23 cellular contexts compared by ENCODE assay signal in genomic region chr1:109140384-109140783, GRCh38.
"Had no signal": no experiment of that assay in that cellular context is flagged by ENCODE, and none has a peak within 500 bp of the region (broad histone marks: within the 10 kb centered on the region; RNA-seq: fewer than 3 reads in every experiment).

No MANE protein-coding gene starts in this region.

- H3K27me3 Mint-ChIP-seq: progenitor cell of endocrine pancreas; stimulated activated naive CD8-positive, alpha-beta T cell treated with anti-CD3 and anti-CD28 coated beads, Interleukin-15, Interleukin-2, amounts not matched to agents 100 ng/mL and 50 ng/mL, for 24 hours had no signal

- H3K36me3 Mint-ChIP-seq: natural killer cell; neural progenitor cell; stimulated activated effector memory CD8-positive, alpha-beta T cell treated with anti-CD3 and anti-CD28 coated beads, Interleukin-12 subunit alpha, Interleukin-12 subunit beta, amount 100 ng/mL, for 72 hours; stimulated activated naive B cell treated with anti-CD40 and anti-IgM and Interleukin-4, amounts not matched to agents 10 μg/mL and 1 μg/mL and 100 μg/mL, for 72 hours had no signal

- H3K27ac Mint-ChIP-seq: natural killer cell; nephron; neural progenitor cell; progenitor cell of endocrine pancreas; stimulated activated effector memory CD8-positive, alpha-beta T cell treated with anti-CD3 and anti-CD28 coated beads, Interleukin-12 subunit alpha, Interleukin-12 subunit beta, amount 100 ng/mL, for 72 hours; stimulated activated naive B cell treated with anti-CD40 and anti-IgM and Interleukin-4, amounts not matched to agents 10 μg/mL and 1 μg/mL and 100 μg/mL, for 72 hours; stimulated activated naive CD8-positive, alpha-beta T cell treated with anti-CD3 and anti-CD28 coated beads, Interleukin-15, Interleukin-2, amounts not matched to agents 100 ng/mL and 50 ng/mL, for 24 hours had no signal

- H3K4me3 Mint-ChIP-seq: natural killer cell; nephron; neural progenitor cell; stimulated activated effector memory CD8-positive, alpha-beta T cell treated with anti-CD3 and anti-CD28 coated beads, Interleukin-12 subunit alpha, Interleukin-12 subunit beta, amount 100 ng/mL, for 72 hours; stimulated activated naive B cell treated with anti-CD40 and anti-IgM and Interleukin-4, amounts not matched to agents 10 μg/mL and 1 μg/mL and 100 μg/mL, for 72 hours; stimulated activated naive CD8-positive, alpha-beta T cell treated with anti-CD3 and anti-CD28 coated beads, Interleukin-15, Interleukin-2, amounts not matched to agents 100 ng/mL and 50 ng/mL, for 24 hours had no signal

- DNase-seq: natural killer cell; occipital lobe; ovary; psoas muscle; right cardiac atrium; right lobe of liver; sigmoid colon; small intestine; stimulated activated CD4-positive, alpha-beta T cell treated with anti-CD3 and anti-CD28 coated beads, Interleukin-15, amount 100 ng/mL, for 24 hours; stimulated activated CD4-positive, alpha-beta T cell treated with anti-CD3 and anti-CD28 coated beads, Interleukin-2, amount 100 ng/mL, for 24 hours; stimulated activated CD4-positive, alpha-beta T cell treated with anti-CD3 and anti-CD28 coated beads, Interleukin-2, amount 100 ng/mL, for 48 hours; stimulated activated CD4-positive, alpha-beta T cell treated with anti-CD3 and anti-CD28 coated beads, Interleukin-4, amount 100 ng/mL, for 24 hours; stimulated activated naive B cell treated with anti-CD40 and anti-IgM and Interleukin-4, amounts not matched to agents 10 μg/mL and 1 μg/mL and 100 μg/mL, for 72 hours; stimulated activated naive CD4-positive, alpha-beta T cell treated with Interleukin-2 at 50 U/mL for 16 hours; stomach; thyroid gland; trophoblast cell; upper lobe of left lung had no signal

- H3K4me1 Mint-ChIP-seq: nephron; stimulated activated effector memory CD8-positive, alpha-beta T cell treated with anti-CD3 and anti-CD28 coated beads, Interleukin-12 subunit alpha, Interleukin-12 subunit beta, amount 100 ng/mL, for 72 hours had no signal

- H3K9me3 Mint-ChIP-seq: natural killer cell; nephron; neural progenitor cell; stimulated activated effector memory CD8-positive, alpha-beta T cell treated with anti-CD3 and anti-CD28 coated beads, Interleukin-12 subunit alpha, Interleukin-12 subunit beta, amount 100 ng/mL, for 72 hours; stimulated activated naive B cell treated with anti-CD40 and anti-IgM and Interleukin-4, amounts not matched to agents 10 μg/mL and 1 μg/mL and 100 μg/mL, for 72 hours; stimulated activated naive CD8-positive, alpha-beta T cell treated with anti-CD3 and anti-CD28 coated beads, Interleukin-15, Interleukin-2, amounts not matched to agents 100 ng/mL and 50 ng/mL, for 24 hours had no signal
